In the genomic region with DNA sequence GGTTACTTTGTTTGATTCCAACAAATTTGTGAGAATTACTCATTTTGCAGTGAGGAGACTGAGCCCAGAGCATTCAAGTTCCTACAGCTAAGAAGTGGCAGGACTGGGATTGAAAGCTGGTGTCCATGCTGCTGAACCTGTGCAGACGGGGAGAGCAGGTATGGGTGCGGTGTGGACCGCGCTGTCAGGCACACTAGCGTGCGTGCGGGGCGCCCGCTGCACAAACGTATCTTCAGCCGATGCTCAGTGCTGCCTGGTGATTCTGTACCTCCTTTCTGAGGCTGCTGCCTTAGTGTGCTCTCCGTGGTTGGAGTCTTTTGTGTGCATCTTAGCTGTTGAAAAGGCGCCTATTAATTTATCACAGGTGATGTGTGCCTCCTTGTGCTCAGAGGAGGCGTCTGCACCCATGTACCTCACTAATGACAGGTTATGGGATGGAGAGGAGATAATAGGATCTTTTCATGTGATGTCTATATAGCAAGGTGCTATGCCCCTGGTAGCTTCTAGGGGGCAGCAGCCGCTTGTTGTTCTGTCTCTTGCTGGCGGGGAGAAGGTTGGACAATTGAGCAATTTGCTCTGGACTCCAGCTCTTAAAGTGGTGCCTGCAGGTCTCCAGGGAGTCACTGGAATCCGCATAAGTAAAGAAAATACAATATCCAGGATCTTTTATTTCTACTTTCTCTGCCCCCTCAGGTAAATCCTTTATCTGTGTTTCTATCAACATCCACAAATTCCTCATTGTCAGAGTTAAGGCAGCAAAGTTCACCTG, we compare ENCODE assay signal across 8 cellular contexts. TPM values are rescaled to one million over a fixed set of nuclear protein-coding genes. Genes with fewer than 3 reads are reported as not detected.
A peak's percentile ranks its signal among the peaks of the same experiment; 100 is the strongest.
DNase-seq lines count a peak whose midpoint lies in the region; ATAC-seq and TF ChIP-seq lines count a peak whose summit lies in the region.

No MANE protein-coding gene starts in this region.

- CTCF ChIA-PET in activated CD4-positive, alpha-beta T cell treated with anti-CD3 and anti-CD28 coated beads for 36 hours (lab: Charles Lee): interaction anchor here (0.6 to 10.5 kb wide), 21 partner anchors 9 to 482 kb away, joined by 3 to 133 read pairs (median 4); a partner anchor contains a TSS

- in situ Hi-C loops in Caki2 (cut with HindIII; ENCODE audit: low pct_unique_long_range_greater_than_20kb, low sequenced_read_pairs): no loop called here

- ATAC-seq in HG03280 (IDR thresholded peaks at IDR 0.05; ENCODE audit: unreplicated experiment) (peak; percentile 43), lung (ENCODE audit: insufficient read depth, low FRiP score) (peak; percentile 72), GM21381 (IDR thresholded peaks at IDR 0.05; ENCODE audit: unreplicated experiment) (no peak)
- peak; percentile 47 for ATAC-seq in activated CD4-positive, alpha-beta T cell treated with anti-CD3 and anti-CD28 coated beads for 36 hours
- peak; percentile 61 for ATAC-seq in stimulated activated naive CD8-positive, alpha-beta T cell treated with anti-CD3 and anti-CD28 coated beads, Interleukin-15, amount 100 ng/mL, for 72 hours

- WGBS in lung, 2 donors: 71 to 75% methylated on average over 17 of the region's 17 CpGs

- H3K36me3 ChIP-seq in lung (ENCODE audit: control insufficient read depth in 2 of 2, insufficient read depth in 2 of 2, low read length in 2 of 2): no peaks in the 10 kb centered on the region

- intact Hi-C loops in activated CD4-positive, alpha-beta T cell treated with anti-CD3 and anti-CD28 coated beads for 36 hours (cut with DNase I, micrococcal nuclease): loop anchor here in 1 of 2 experiments (1.0 kb wide), 2 partner anchors 55 to 403 kb away; no protein-coding TSS in a partner anchor

- no peaks in the 10 kb centered on the region for H3K27me3 ChIP-seq in lung (ENCODE audit: control insufficient read depth, insufficient read depth)

- POLR2A ChIA-PET in activated CD4-positive, alpha-beta T cell treated with anti-CD3 and anti-CD28 coated beads for 36 hours (lab: Charles Lee): interaction anchor here (1.1 kb wide), 1 partner anchor 12 kb away, joined by 4 read pairs; no protein-coding TSS in a partner anchor

- no peaks in the 10 kb centered on the region for H3K9me3 ChIP-seq in lung (ENCODE audit: control insufficient read depth in 2 of 2, insufficient read depth in 1 of 2, low read length in 1 of 2)

- H3K4me3 Mint-ChIP-seq in activated CD4-positive, alpha-beta T cell treated with anti-CD3 and anti-CD28 coated beads for 36 hours: no peak overlapping the region
- no peak overlapping the region for H3K4me3 Mint-ChIP-seq in stimulated activated naive CD8-positive, alpha-beta T cell treated with anti-CD3 and anti-CD28 coated beads, Interleukin-15, amount 100 ng/mL, for 72 hours

- H3K36me3 Mint-ChIP-seq in activated CD4-positive, alpha-beta T cell treated with anti-CD3 and anti-CD28 coated beads for 36 hours (ENCODE audit: low read depth): no peaks in the 10 kb centered on the region

- H3K4me3 ChIP-seq in lung: no peak overlapping the region

- H3K27ac Mint-ChIP-seq in activated CD4-positive, alpha-beta T cell treated with anti-CD3 and anti-CD28 coated beads for 36 hours: no peak overlapping the region
- peak overlapping the region in 1 of 2 donors; percentile 22 for H3K27ac Mint-ChIP-seq in stimulated activated naive CD8-positive, alpha-beta T cell treated with anti-CD3 and anti-CD28 coated beads, Interleukin-15, amount 100 ng/mL, for 72 hours

- peaks cover 51% of the 10 kb centered on the region for H3K4me1 Mint-ChIP-seq in activated CD4-positive, alpha-beta T cell treated with anti-CD3 and anti-CD28 coated beads for 36 hours
- peaks cover 71% of the 10 kb centered on the region for H3K4me1 Mint-ChIP-seq in stimulated activated naive CD8-positive, alpha-beta T cell treated with anti-CD3 and anti-CD28 coated beads, Interleukin-15, amount 100 ng/mL, for 72 hours

- peaks cover 13 to 20% of the 10 kb centered on the region in 2 donors for H3K4me1 ChIP-seq in lung (ENCODE audit: control insufficient read depth in 2 of 2, insufficient read depth in 2 of 2, low read length in 2 of 2)

- TF ChIP-seq CTCF in lung (IDR thresholded peaks at IDR 0.05; ENCODE audit: control extremely low read depth, extremely low read depth): peak; percentile 91

- no peaks in the 10 kb centered on the region for H3K27me3 Mint-ChIP-seq in activated CD4-positive, alpha-beta T cell treated with anti-CD3 and anti-CD28 coated beads for 36 hours
- H3K27me3 Mint-ChIP-seq in stimulated activated naive CD8-positive, alpha-beta T cell treated with anti-CD3 and anti-CD28 coated beads, Interleukin-15, amount 100 ng/mL, for 72 hours: no peaks in the 10 kb centered on the region

- no peaks in the 10 kb centered on the region for H3K9me3 Mint-ChIP-seq in activated CD4-positive, alpha-beta T cell treated with anti-CD3 and anti-CD28 coated beads for 36 hours (ENCODE audit: low read depth)
- no peaks in the 10 kb centered on the region for H3K9me3 Mint-ChIP-seq in stimulated activated naive CD8-positive, alpha-beta T cell treated with anti-CD3 and anti-CD28 coated beads, Interleukin-15, amount 100 ng/mL, for 72 hours

- DNase-seq in Caki2 (ENCODE audit: low read depth) (peak; percentile 66), NCI-H524 (lab: John Stamatoyannopoulos, UW) (peak; percentile 66 to 82), dermis blood vessel endothelial cell (peak; percentile 79), lung (ENCODE audit: low spot score) (peak; percentile 64)
- DNase-seq in activated CD4-positive, alpha-beta T cell treated with anti-CD3 and anti-CD28 coated beads for 36 hours: peak; percentile 73
- DNase-seq in stimulated activated naive CD8-positive, alpha-beta T cell treated with anti-CD3 and anti-CD28 coated beads, Interleukin-15, amount 100 ng/mL, for 72 hours: peak; percentile 38 to 50

- no peak overlapping the region for H3K27ac ChIP-seq in lung (ENCODE audit: low read depth in 1 of 2, low read length in 1 of 2)

RNA-seq across cellular contexts. Expression of a gene that starts 32.5 kb away (rescaled TPM):
- total RNA-seq in Caki2 (2014; rRNA removed; shearing (Covaris generic); ENCODE audit: low replicate concordance): 13.8 and 24.9 TPM in 2 replicates
- total RNA-seq in activated CD4-positive, alpha-beta T cell treated with anti-CD3 and anti-CD28 coated beads for 36 hours: 10 to 100 TPM; 16.3 to 25.1 TPM
- 9.9 and 21.7 TPM in 2 replicates for total RNA-seq in dermis blood vessel endothelial cell
- total RNA-seq in lung: 10 to 100 TPM; 18.2 to 23.4 TPM
- polyA plus RNA-seq in lung: 10 to 100 TPM; 18.1 to 29.2 TPM

RNA-seq across cellular contexts. Expression of a gene that starts 35.0 kb away (rescaled TPM):
- total RNA-seq in Caki2 (2014; rRNA removed; shearing (Covaris generic); ENCODE audit: low replicate concordance): 31.8 and 31.9 TPM in 2 replicates
- 10 to 100 TPM; 45.7 to 46.4 TPM for total RNA-seq in activated CD4-positive, alpha-beta T cell treated with anti-CD3 and anti-CD28 coated beads for 36 hours
- total RNA-seq in dermis blood vessel endothelial cell (56.2 and 74.5 TPM in 2 replicates), lung (10 to 100 TPM; 32.2 to 37.4 TPM)
- polyA plus RNA-seq in lung: 10 to 100 TPM; 13.8 to 21.9 TPM

RNA-seq across cellular contexts. Expression of a gene that starts 57.5 kb away (rescaled TPM):
- total RNA-seq in Caki2 (2014; rRNA removed; shearing (Covaris generic); ENCODE audit: low replicate concordance): 0.61 TPM in 1 of 2 replicates, not detected in the other
- total RNA-seq in activated CD4-positive, alpha-beta T cell treated with anti-CD3 and anti-CD28 coated beads for 36 hours: under 1 TPM in 1 of 2 experiments, not detected in 1; 0.16 TPM
- total RNA-seq in dermis blood vessel endothelial cell: 0.34 and 0.37 TPM in 2 replicates
- under 1 TPM in 1 of 2 donors, not detected in 1; 0.40 TPM for total RNA-seq in lung
- polyA plus RNA-seq in lung: under 1 TPM; 0.10 to 0.20 TPM
